ENCODE assay signal across 7 cellular contexts in the genomic region with DNA sequence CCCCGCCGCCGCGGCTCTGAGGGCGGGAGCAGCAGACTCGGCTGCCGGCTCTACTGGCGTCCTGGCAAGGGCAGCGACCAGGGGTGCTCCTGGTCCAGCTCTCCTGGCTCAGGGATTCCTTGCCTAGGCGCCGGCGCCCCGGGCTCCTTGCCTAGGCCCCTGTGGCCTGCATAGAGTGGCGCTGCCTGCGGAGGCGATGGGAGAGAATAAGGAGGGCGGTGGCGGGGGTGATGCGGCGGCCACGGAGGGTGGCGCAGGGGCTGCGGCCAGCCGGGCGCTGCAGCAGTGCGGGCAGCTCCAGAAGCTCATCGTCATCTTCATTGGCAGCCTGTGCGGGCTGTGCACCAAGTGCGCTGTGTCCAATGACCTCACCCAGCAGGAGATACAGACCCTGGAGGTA.
DNase-seq lines count a peak whose midpoint lies in the region; ATAC-seq, FAIRE-seq and TF ChIP-seq lines count a peak whose summit lies in the region.
"Not testable (repeated sequence)": the region's sequence is repeated elsewhere in the genome, so short reads cannot be mapped to it uniquely, and the experiment has no call there.

No MANE protein-coding gene starts in this region.

- CTCF ChIA-PET in PC-3 (lab: Charles Lee); activated CD4-positive, alpha-beta memory T cell treated with anti-CD3 and anti-CD28 coated beads for 36 hours (lab: Charles Lee); K562 (lab: Yijun Ruan, JAX; ENCODE audit: low intra/inter-chr PET ratio): not testable (repeated sequence)

- H3K27me3 Mint-ChIP-seq in activated CD4-positive, alpha-beta memory T cell treated with anti-CD3 and anti-CD28 coated beads for 36 hours; stimulated activated naive B cell treated with anti-CD40 and anti-IgM and Interleukin-4, amounts not matched to agents 10 μg/mL and 1 μg/mL and 100 μg/mL, for 72 hours: not testable (repeated sequence)
- H3K27me3 Mint-ChIP-seq in naive B cell = peaks cover 0 to 11% (median 7%) of the 10 kb centered on the region in 3 donors

- H3K4me2 ChIP-seq in DND-41 (ENCODE audit: insufficient read depth, low read length) (peak overlapping the region; percentile 60; the same call in 1 of the 2 replicates), PC-3 (ENCODE audit: low read length) (peak overlapping the region; percentile 65; the same call in 1 of the 2 replicates)
- H3K4me2 ChIP-seq in K562 (ENCODE audit: insufficient read depth, low read length) = not testable (repeated sequence)

- BruUV-seq in PC-3 (replicated peaks; lab: Mats Ljungman, UMichigan); K562 (replicated peaks; lab: Mats Ljungman, UMichigan): not testable (repeated sequence)

- WGBS in K562 (ENCODE audit: insufficient coverage, low coverage, missing lambda C conversion rate) = no CpG with 5 or more reads among the region's 29 CpGs

- FAIRE-seq in K562 (lab: Jason Lieb, UNC) = not testable (repeated sequence)

- not testable (repeated sequence) for H3K4me1 ChIP-seq in DND-41 (ENCODE audit: insufficient read depth, low read length); PC-3 (ENCODE audit: insufficient read depth, low read length); K562 (replicated peaks in 1 of 2; ENCODE audit: control insufficient read depth in 2 of 2, insufficient read depth in 2 of 2, low read length in 2 of 2)

- H3K36me3 Mint-ChIP-seq in activated CD4-positive, alpha-beta memory T cell treated with anti-CD3 and anti-CD28 coated beads for 36 hours; naive B cell; stimulated activated naive B cell treated with anti-CD40 and anti-IgM and Interleukin-4, amounts not matched to agents 10 μg/mL and 1 μg/mL and 100 μg/mL, for 72 hours: not testable (repeated sequence)

- DNase-seq in DND-41; PC-3; activated CD4-positive, alpha-beta memory T cell treated with anti-CD3 and anti-CD28 coated beads for 36 hours; K562 (ENCODE audit: extremely low read depth in 1 of 4, low spot score in 3 of 4); naive B cell; stimulated activated naive B cell treated with anti-CD40 and anti-IgM and Interleukin-4, amounts not matched to agents 10 μg/mL and 1 μg/mL and 100 μg/mL, for 72 hours: not testable (repeated sequence)
- peak; percentile 33 for DNase-seq in Right ventricle myocardium superior

- not testable (repeated sequence) for H3K4me1 Mint-ChIP-seq in activated CD4-positive, alpha-beta memory T cell treated with anti-CD3 and anti-CD28 coated beads for 36 hours (ENCODE audit: low read depth); naive B cell; stimulated activated naive B cell treated with anti-CD40 and anti-IgM and Interleukin-4, amounts not matched to agents 10 μg/mL and 1 μg/mL and 100 μg/mL, for 72 hours

- peaks cover 10% of the 10 kb centered on the region for H3K27me3 ChIP-seq in DND-41 (ENCODE audit: insufficient read depth, low read length, poor library complexity)
- not testable (repeated sequence) for H3K27me3 ChIP-seq in PC-3 (ENCODE audit: low read length); K562 (ENCODE audit: control insufficient read depth in 2 of 2, insufficient read depth in 2 of 2, low read length in 2 of 2)

- not testable (repeated sequence) for H3K9me1 ChIP-seq in K562 (ENCODE audit: control insufficient read depth, insufficient read depth, low read length)

- not testable (repeated sequence) for TF ChIP-seq RAD21 in K562 (CRISPR knock-in tag; conservative IDR thresholded peaks at IDR 0.05 in 1 of 2, IDR thresholded peaks at IDR 0.05 in 1 of 2)

- not testable (repeated sequence) for H2AFZ ChIP-seq in DND-41 (ENCODE audit: low read depth, low read length); PC-3 (ENCODE audit: low read length); K562 (ENCODE audit: low read depth, low read length)

- not testable (repeated sequence) for H3K36me3 ChIP-seq in DND-41 (ENCODE audit: insufficient read depth, low read length); PC-3 (ENCODE audit: low read depth, low read length); K562 (ENCODE audit: control insufficient read depth, insufficient read depth, low read length)

- not testable (repeated sequence) for H3K27ac ChIP-seq in DND-41 (ENCODE audit: low read length); PC-3 (ENCODE audit: low read length); K562 (ENCODE audit: extremely low read depth, low read depth, low read length)

- intact Hi-C loops in PC-3 (cut with micrococcal nuclease); activated CD4-positive, alpha-beta memory T cell treated with anti-CD3 and anti-CD28 coated beads for 36 hours (cut with micrococcal nuclease); K562 (cut with micrococcal nuclease); Right ventricle myocardium superior (cut with DNase I): not testable (repeated sequence)

- not testable (repeated sequence) for H3K4me3 ChIP-seq in DND-41 (ENCODE audit: low read depth in 1 of 2, low read length in 2 of 2); PC-3 (ENCODE audit: low read length)
- peak overlapping the region; percentile 37; the same call in 1 of the 2 replicates for H3K4me3 ChIP-seq in K562

- not testable (repeated sequence) for ATAC-seq in DND-41 (ENCODE audit: insufficient read depth, low read depth); PC-3; K562; Right ventricle myocardium superior (ENCODE audit: poor library complexity); naive B cell (ENCODE audit: low read depth in 2 of 2); stimulated activated naive B cell treated with anti-CD40 and anti-IgM and Interleukin-4, amounts not matched to agents 10 μg/mL and 1 μg/mL and 100 μg/mL, for 72 hours (replicated peaks)

- H3K79me2 ChIP-seq in DND-41 (ENCODE audit: insufficient read depth, low read length); PC-3 (ENCODE audit: low read length); K562 (ENCODE audit: control insufficient read depth, insufficient read depth, low read length): not testable (repeated sequence)

- peak overlapping the region; percentile 48 for H3K4me3 Mint-ChIP-seq in activated CD4-positive, alpha-beta memory T cell treated with anti-CD3 and anti-CD28 coated beads for 36 hours
- H3K4me3 Mint-ChIP-seq in naive B cell = peak overlapping the region in 6 of 8 donors; percentile 72 to 90 (median 82)
- H3K4me3 Mint-ChIP-seq in stimulated activated naive B cell treated with anti-CD40 and anti-IgM and Interleukin-4, amounts not matched to agents 10 μg/mL and 1 μg/mL and 100 μg/mL, for 72 hours = peak overlapping the region; percentile 86 to 94

- H3K9me2 ChIP-seq in PC-3 (replicated peaks; ENCODE audit: low read length) = not testable (repeated sequence)

- H3K27ac Mint-ChIP-seq in activated CD4-positive, alpha-beta memory T cell treated with anti-CD3 and anti-CD28 coated beads for 36 hours = not testable (repeated sequence)
- peak overlapping the region in 1 of 6 donors; percentile 94 for H3K27ac Mint-ChIP-seq in naive B cell
- H3K27ac Mint-ChIP-seq in stimulated activated naive B cell treated with anti-CD40 and anti-IgM and Interleukin-4, amounts not matched to agents 10 μg/mL and 1 μg/mL and 100 μg/mL, for 72 hours = peak overlapping the region; percentile 92

- in situ Hi-C loops in K562 (cut with MboI) = loop anchor here (25.0 kb wide), 1 partner anchor 946 kb away; no protein-coding TSS in a partner anchor

- POLR2A ChIA-PET in PC-3 (lab: Charles Lee; ENCODE audit: unreplicated experiment); activated CD4-positive, alpha-beta memory T cell treated with anti-CD3 and anti-CD28 coated beads for 36 hours (lab: Charles Lee); K562 (lab: Yijun Ruan, JAX): not testable (repeated sequence)

- not testable (repeated sequence) for TF ChIP-seq EP300 in K562 (IDR thresholded peaks at IDR 0.05; ENCODE audit: low read length)

- H4K20me1 ChIP-seq in DND-41 (ENCODE audit: insufficient read depth, low read length); PC-3 (ENCODE audit: low read length); K562 (replicated peaks; ENCODE audit: control insufficient read depth, insufficient read depth, low read length): not testable (repeated sequence)

- H3K9ac ChIP-seq in DND-41 (ENCODE audit: low read depth, low read length); PC-3 (ENCODE audit: low read length); K562 (ENCODE audit: insufficient read depth in 1 of 2, low read depth in 2 of 2, low read length in 2 of 2): not testable (repeated sequence)

- not testable (repeated sequence) for H3K9me3 Mint-ChIP-seq in activated CD4-positive, alpha-beta memory T cell treated with anti-CD3 and anti-CD28 coated beads for 36 hours; naive B cell; stimulated activated naive B cell treated with anti-CD40 and anti-IgM and Interleukin-4, amounts not matched to agents 10 μg/mL and 1 μg/mL and 100 μg/mL, for 72 hours

- TF ChIP-seq CTCF in DND-41 (IDR thresholded peaks at IDR 0.05; ENCODE audit: borderline replicate concordance, extremely low read depth, low read length, poor library complexity, severe bottlenecking); PC-3 (conservative IDR thresholded peaks at IDR 0.05; ENCODE audit: low read depth, low read length); K562 (IDR thresholded peaks at IDR 0.05 in 2 of 3, conservative IDR thresholded peaks at IDR 0.05 in 1 of 3; ENCODE audit: insufficient read depth in 2 of 3, low read depth in 1 of 3, low read length in 3 of 3): not testable (repeated sequence)

- H3K9me3 ChIP-seq in DND-41 (ENCODE audit: insufficient read depth, low read length, severe bottlenecking); PC-3 (ENCODE audit: low read length); K562 (replicated peaks; ENCODE audit: control insufficient read depth, insufficient read depth, low read depth, low read length): not testable (repeated sequence)

- H3F3A ChIP-seq in PC-3 (ENCODE audit: low read length, unreplicated experiment) = not testable (repeated sequence)

- not testable (repeated sequence) for TF ChIP-seq POLR2A in K562 (conservative IDR thresholded peaks at IDR 0.05)
